8 cellular contexts compared by ENCODE assay signal in genomic region chr1:80869299-80869698, GRCh38.
"Had no signal": no experiment of that assay in that cellular context is flagged by ENCODE, and none has a peak within 500 bp of the region (broad histone marks: within the 10 kb centered on the region; RNA-seq: fewer than 3 reads in every experiment).

No MANE protein-coding gene starts in this region.

- ATAC-seq: GM23338 had no signal

- H2AFZ ChIP-seq: GM23338 had no signal

- H3K27ac ChIP-seq: KMS-11 had no signal

- H3K4me2 ChIP-seq: GM23338, KMS-11 had no signal

- H3K4me3 ChIP-seq: GM23338 had no signal

- DNase-seq: H9, HCEC 1CT, KBM-7 had no signal

- H3K9ac ChIP-seq: KMS-11 had no signal

- FAIRE-seq: H1, H54, HTR-8/SVneo had no signal
